11 cellular contexts compared by ENCODE assay signal in the genomic region with DNA sequence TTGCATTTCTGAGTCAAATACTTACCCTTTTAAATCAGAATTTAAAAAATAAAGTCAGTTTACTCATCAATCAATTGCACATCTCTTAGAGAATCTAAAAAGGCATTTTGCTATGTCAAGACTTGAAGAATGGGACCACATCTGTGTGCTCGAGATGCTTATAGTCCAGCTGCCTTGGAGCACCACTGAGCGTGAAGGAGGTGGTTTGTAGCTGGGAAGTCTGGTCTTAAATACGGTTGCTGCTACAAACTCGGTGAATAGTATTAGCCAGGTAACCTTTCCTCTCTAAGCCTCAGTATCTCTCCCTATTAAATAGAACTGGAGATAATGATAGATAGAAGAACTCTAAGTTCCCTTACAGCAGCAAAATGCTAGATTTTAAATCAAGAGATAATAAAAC.
DNase-seq lines count a peak whose midpoint lies in the region; ATAC-seq, FAIRE-seq and TF ChIP-seq lines count a peak whose summit lies in the region.
"Had no signal": no experiment of that assay in that cellular context is flagged by ENCODE, and none has a peak within 500 bp of the region (broad histone marks: within the 10 kb centered on the region; RNA-seq: fewer than 3 reads in every experiment).

No MANE protein-coding gene starts in this region.

- H3K27me3 Mint-ChIP-seq in nephron (ENCODE audit: low read depth), result no peaks in the 10 kb centered on the region

- H3K4me1 ChIP-seq in ACC112 (ENCODE audit: control insufficient read depth, insufficient read depth, low read length, unreplicated experiment) (peaks cover 20% of the 10 kb centered on the region), SJCRH30 (peaks cover 27% of the 10 kb centered on the region)

- H3K27ac ChIP-seq in ACC112 (ENCODE audit: low read depth, low read length) (no peak overlapping the region), SJCRH30 (no peak overlapping the region)

- peak overlapping the region; percentile 55 to 84 (median 83) for H3K27ac Mint-ChIP-seq in nephron
- H3K27ac Mint-ChIP-seq: endodermal cell had no signal

- H3K27me3 ChIP-seq in ACC112 (ENCODE audit: insufficient read depth, low read length), result no peaks in the 10 kb centered on the region
- no peaks in the 10 kb centered on the region for H3K27me3 ChIP-seq in SJCRH30

- H3K36me3 ChIP-seq in ACC112 (ENCODE audit: insufficient read depth, low read length) (no peaks in the 10 kb centered on the region), SJCRH30 (no peaks in the 10 kb centered on the region)

- no peaks in the 10 kb centered on the region for H3K79me2 ChIP-seq in ACC112 (ENCODE audit: control insufficient read depth, insufficient read depth, low read length, unreplicated experiment)

- ATAC-seq in HG02571 (IDR thresholded peaks at IDR 0.05; ENCODE audit: unreplicated experiment) (no peak), HG03378 (IDR thresholded peaks at IDR 0.05; ENCODE audit: unreplicated experiment) (no peak)

- peak overlapping the region; percentile 35; the same call in 1 of the 2 replicates for H3K4me3 ChIP-seq in ACC112 (ENCODE audit: low read depth, low read length)
- H3K4me3 ChIP-seq in SJCRH30, result peak overlapping the region; percentile 3; the same call in 1 of the 2 replicates
- peak overlapping the region; percentile 43 for H3K4me3 ChIP-seq in choroid plexus epithelial cell (ENCODE audit: low read depth, low read length)

- peak overlapping the region; percentile 74 to 83 (median 82) for H3K4me3 Mint-ChIP-seq in nephron
- H3K4me3 Mint-ChIP-seq: endodermal cell had no signal

- in situ Hi-C loops in KBM-7 (cut with MboI; ENCODE audit: low pct_unique_long_range_greater_than_20kb, low sequenced_read_pairs), result loop anchor here (25.0 kb wide), 1 partner anchor 1169 kb away; no protein-coding TSS in a partner anchor

- FAIRE-seq in frontal cortex (lab: Jason Lieb, UNC), result no peak
- FAIRE-seq: RCC 7860, small intestine had no signal

- TF ChIP-seq CTCF in choroid plexus epithelial cell (conservative IDR thresholded peaks at IDR 0.05; ENCODE audit: low read depth, low read length), result no peak
- no peak for TF ChIP-seq CTCF in nephron (IDR thresholded peaks at IDR 0.05; ENCODE audit: unreplicated experiment in 3 of 3)

- peaks cover 54% of the 10 kb centered on the region for H3K4me1 Mint-ChIP-seq in nephron

- no peaks in the 10 kb centered on the region for H3K9me3 ChIP-seq in SJCRH30 (replicated peaks)

- DNase-seq in SJCRH30 (peak in 1 of 2 experiments; percentile 29), choroid plexus epithelial cell (ENCODE audit: low read depth) (peak; percentile 52), KBM-7 (no peak), frontal cortex (ENCODE audit: low spot score in 2 of 2) (no peak)

- no peaks in the 10 kb centered on the region for H3K36me3 Mint-ChIP-seq in nephron (ENCODE audit: low read depth)

- H2AFZ ChIP-seq in ACC112 (ENCODE audit: low read length, unreplicated experiment), result peak overlapping the region; percentile 51

- no peaks in the 10 kb centered on the region for H3K9me3 Mint-ChIP-seq in nephron
- H3K9me3 Mint-ChIP-seq: endodermal cell had no signal
